8 cellular contexts compared by ENCODE assay signal in the genomic region with DNA sequence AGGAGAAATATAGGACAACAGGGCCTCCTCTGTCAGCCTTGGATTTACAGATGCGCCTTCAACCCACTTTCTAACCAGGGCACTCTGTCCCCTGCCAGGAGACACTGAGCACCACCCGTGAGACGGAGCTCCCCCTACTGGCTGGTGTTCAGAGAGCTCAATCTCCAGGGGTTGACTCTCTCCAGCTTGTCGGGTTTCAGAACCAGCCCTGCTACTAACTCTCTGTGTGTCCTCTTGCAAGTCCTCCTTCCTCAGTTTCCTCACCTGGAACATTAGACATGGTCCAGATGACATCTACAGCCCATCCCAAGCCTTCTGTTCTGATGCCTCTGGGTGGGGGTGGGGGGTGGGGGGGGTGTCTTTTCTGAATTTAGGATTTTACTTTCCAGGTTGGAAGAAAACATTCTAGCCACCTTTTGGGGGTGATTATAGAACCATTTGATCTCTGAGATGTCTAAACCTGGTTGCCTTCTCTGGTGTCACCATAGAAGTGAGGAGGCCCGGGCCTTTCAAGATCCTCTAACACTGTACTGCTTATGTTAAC.
DNase-seq lines count a peak whose midpoint lies in the region; ATAC-seq and TF ChIP-seq lines count a peak whose summit lies in the region.

No MANE protein-coding gene starts in this region.

- no peak overlapping the region for H3K9ac ChIP-seq in Loucy (ENCODE audit: low read depth, low read length, poor library complexity, severe bottlenecking)
- peak overlapping the region; percentile 44 for H3K9ac ChIP-seq in adipocyte (ENCODE audit: low read length)

- H3K4me1 ChIP-seq in Loucy (ENCODE audit: insufficient read depth, low read length, poor library complexity, severe bottlenecking), result no peaks in the 10 kb centered on the region
- H3K4me1 ChIP-seq in adipocyte (ENCODE audit: control insufficient read depth, insufficient read depth, low read length), result peaks cover 37% of the 10 kb centered on the region

- H2AFZ ChIP-seq in Loucy (ENCODE audit: low read length), result no peak overlapping the region

- no peaks in the 10 kb centered on the region for H3F3A ChIP-seq in Loucy (ENCODE audit: low read depth)

- no peaks in the 10 kb centered on the region for H4K20me1 ChIP-seq in Loucy (ENCODE audit: insufficient read depth, low read length, poor library complexity, severe bottlenecking)

- H3K4me3 ChIP-seq in Loucy (ENCODE audit: low read length, poor library complexity, severe bottlenecking), result no peak overlapping the region
- H3K4me3 ChIP-seq in adipocyte (ENCODE audit: low read length), result no peak overlapping the region

- no peaks in the 10 kb centered on the region for H3K9me2 ChIP-seq in Loucy (replicated peaks; ENCODE audit: low read depth, low read length)

- no peaks in the 10 kb centered on the region for H3K36me3 ChIP-seq in Loucy (ENCODE audit: insufficient read depth, low read length)
- H3K36me3 ChIP-seq in adipocyte (ENCODE audit: control insufficient read depth, insufficient read depth, low read length, severe bottlenecking), result no peaks in the 10 kb centered on the region

- TF ChIP-seq CTCF in Loucy (conservative IDR thresholded peaks at IDR 0.05; ENCODE audit: low read length), result peak; percentile 77

- intact Hi-C loops in left cardiac atrium (cut with DNase I), result loop anchor here (2.0 to 10.0 kb wide), 3 partner anchors 447 to 613 kb away; no protein-coding TSS in a partner anchor

- peak; percentile 25 for DNase-seq in NCI-H345 (lab: John Stamatoyannopoulos, UW)
- DNase-seq in NCI-H345 treated with DMSO at 0.1 percent for 48 hours (lab: John Stamatoyannopoulos, UW; ENCODE audit: unreplicated experiment), result no peak
- DNase-seq in SW480 (ENCODE audit: low spot score), result peak; percentile 40
- DNase-seq in adipocyte (ENCODE audit: low read depth), result peak; percentile 54
- DNase-seq in left cardiac atrium, result peak; percentile 81
- peak; percentile 38 for DNase-seq in renal cortical epithelial cell (ENCODE audit: low read depth)

- peak; percentile 90 for ATAC-seq in left cardiac atrium
- ATAC-seq in GM21390 (IDR thresholded peaks at IDR 0.05; ENCODE audit: unreplicated experiment), result no peak

- H3K27me3 ChIP-seq in Loucy (ENCODE audit: insufficient read depth, low read length, poor library complexity, severe bottlenecking) (no peaks in the 10 kb centered on the region), adipocyte (replicated peaks; ENCODE audit: control insufficient read depth, insufficient read depth, low read length) (no peaks in the 10 kb centered on the region)

- no peaks in the 10 kb centered on the region for H3K79me2 ChIP-seq in Loucy (ENCODE audit: insufficient read depth, low read length)

- H3K4me2 ChIP-seq in Loucy (ENCODE audit: low read depth, low read length, poor library complexity, severe bottlenecking), result no peak overlapping the region

- no peaks in the 10 kb centered on the region for H3K9me3 ChIP-seq in Loucy (ENCODE audit: insufficient read depth, low read depth, low read length)
- no peaks in the 10 kb centered on the region for H3K9me3 ChIP-seq in adipocyte (ENCODE audit: control insufficient read depth, low read length)
